ENCODE assay signal across 21 cellular contexts in genomic region chr10:96236090-96236478, GRCh38. TPM values are rescaled to one million over a fixed set of nuclear protein-coding genes. Genes with fewer than 3 reads are reported as not detected.
DNase-seq lines count a peak whose midpoint lies in the region; TF ChIP-seq lines count a peak whose summit lies in the region.
"Had no signal": no experiment of that assay in that cellular context is flagged by ENCODE, and none has a peak within 500 bp of the region (broad histone marks: within the 10 kb centered on the region; RNA-seq: fewer than 3 reads in every experiment).

No MANE protein-coding gene starts in this region.

- H3K27me3 ChIP-seq in DOHH2 (ENCODE audit: control insufficient read depth, low read length) (no peaks in the 10 kb centered on the region), Karpas-422 (ENCODE audit: low read length) (no peaks in the 10 kb centered on the region), neural progenitor cell (no peaks in the 10 kb centered on the region), brain microvascular endothelial cell (replicated peaks) (no peaks in the 10 kb centered on the region)
- H3K27me3 ChIP-seq: sigmoid colon had no signal

- DNase-seq in Karpas-422 (no peak), UCSD-AML1 (lab: John Stamatoyannopoulos, UW; ENCODE audit: unreplicated experiment) (peak; percentile 55), neural progenitor cell (ENCODE audit: low spot score) (no peak), brain microvascular endothelial cell (no peak), DMS53 treated with DMSO at 0.1 percent for 48 hours (lab: John Stamatoyannopoulos, UW; ENCODE audit: unreplicated experiment) (no peak), activated gamma-delta T cell treated with Interleukin-2 at 50 U/mL for 16 hours (no peak)
- DNase-seq in stimulated activated CD4-positive, alpha-beta T cell treated with anti-CD3 and anti-CD28 coated beads, Interleukin-4, amount 100 ng/mL, for 24 hours, result no peak
- DNase-seq: activated CD4-positive, alpha-beta T cell treated with anti-CD3 and anti-CD28 coated beads for 36 hours; Caco-2; EL; foreskin fibroblast; H7; NCI-H187 treated with DMSO at 0.1 percent for 48 hours; NCI-H2227 treated with DMSO at 0.1 percent for 48 hours; NCI-H82; sigmoid colon; SK-N-SH; stimulated activated naive CD8-positive, alpha-beta T cell treated with anti-CD3 and anti-CD28 coated beads, Interleukin-15, amount 100 ng/mL, for 72 hours; T-helper 9 cell had no signal

- peaks cover 93% of the 10 kb centered on the region for H3K79me2 ChIP-seq in DOHH2 (ENCODE audit: control insufficient read depth, low read length)
- H3K79me2 ChIP-seq in Karpas-422 (ENCODE audit: low read length), result peaks cover 72% of the 10 kb centered on the region
- H3K79me2 ChIP-seq in neural progenitor cell (ENCODE audit: low read depth), result no peaks in the 10 kb centered on the region

- H3K9ac ChIP-seq in Karpas-422 (ENCODE audit: low read length), result no peak overlapping the region
- H3K9ac ChIP-seq in neural progenitor cell, result no peak overlapping the region
- H3K9ac ChIP-seq: SK-N-SH had no signal

- in situ Hi-C loops in brain microvascular endothelial cell (cut with HindIII; ENCODE audit: low pct_ligation_motif_present, low sequenced_read_pairs), result no loop called here

- no peak overlapping the region for H3K4me3 ChIP-seq in DOHH2 (ENCODE audit: low read length)
- no peak overlapping the region for H3K4me3 ChIP-seq in Karpas-422 (ENCODE audit: low read length)
- no peak overlapping the region for H3K4me3 ChIP-seq in neural progenitor cell
- no peak overlapping the region for H3K4me3 ChIP-seq in brain microvascular endothelial cell (ENCODE audit: low read depth, low read length)
- H3K4me3 ChIP-seq: sigmoid colon had no signal

- H3K4me2 ChIP-seq in DOHH2 (ENCODE audit: low read length), result peak overlapping the region; percentile 28; the same call in 1 of the 2 replicates
- H3K4me2 ChIP-seq in Karpas-422 (ENCODE audit: low read depth, low read length, poor library complexity, severe bottlenecking), result no peak overlapping the region
- no peak overlapping the region for H3K4me2 ChIP-seq in neural progenitor cell
- H3K4me2 ChIP-seq: SK-N-SH had no signal

- H3K4me3 Mint-ChIP-seq in neural progenitor cell, result no peak overlapping the region
- H3K4me3 Mint-ChIP-seq: activated CD4-positive, alpha-beta T cell treated with anti-CD3 and anti-CD28 coated beads for 36 hours; stimulated activated naive CD8-positive, alpha-beta T cell treated with anti-CD3 and anti-CD28 coated beads, Interleukin-15, amount 100 ng/mL, for 72 hours had no signal

- peaks cover 97% of the 10 kb centered on the region for H3K36me3 ChIP-seq in DOHH2 (ENCODE audit: control insufficient read depth, low read length)
- peaks cover 6% of the 10 kb centered on the region; the same call in 1 of the 2 replicates for H3K36me3 ChIP-seq in Karpas-422 (ENCODE audit: insufficient read depth, low read length)
- no peaks in the 10 kb centered on the region for H3K36me3 ChIP-seq in neural progenitor cell
- H3K36me3 ChIP-seq in brain microvascular endothelial cell (replicated peaks), result no peaks in the 10 kb centered on the region
- H3K36me3 ChIP-seq: sigmoid colon had no signal

- H3K27ac ChIP-seq in DOHH2 (ENCODE audit: low read depth, low read length) (peak overlapping the region; percentile 49), Karpas-422 (ENCODE audit: low read length) (peak overlapping the region; percentile 51), neural progenitor cell (no peak overlapping the region), brain microvascular endothelial cell (no peak overlapping the region)
- H3K27ac ChIP-seq: sigmoid colon had no signal

- H3K4me1 ChIP-seq in DOHH2 (ENCODE audit: control insufficient read depth, low read length), result peaks cover 89% of the 10 kb centered on the region
- peaks cover 93% of the 10 kb centered on the region for H3K4me1 ChIP-seq in Karpas-422 (ENCODE audit: low read length)
- H3K4me1 ChIP-seq in neural progenitor cell, result peaks cover 6% of the 10 kb centered on the region
- H3K4me1 ChIP-seq: Caco-2, sigmoid colon had no signal

- H3K27me3 Mint-ChIP-seq in neural progenitor cell (ENCODE audit: insufficient read depth, low read depth), result peaks cover 5% of the 10 kb centered on the region
- H3K27me3 Mint-ChIP-seq: activated CD4-positive, alpha-beta T cell treated with anti-CD3 and anti-CD28 coated beads for 36 hours had no signal

- H3K9me3 Mint-ChIP-seq in neural progenitor cell, result no peaks in the 10 kb centered on the region
- H3K9me3 Mint-ChIP-seq: stimulated activated naive CD8-positive, alpha-beta T cell treated with anti-CD3 and anti-CD28 coated beads, Interleukin-15, amount 100 ng/mL, for 72 hours had no signal

- H4K20me1 ChIP-seq in DOHH2 (ENCODE audit: control insufficient read depth, insufficient read depth, low read depth, low read length) (no peaks in the 10 kb centered on the region), Karpas-422 (ENCODE audit: insufficient read depth, low read depth, low read length) (peaks cover 4% of the 10 kb centered on the region; the same call in 1 of the 2 replicates), neural progenitor cell (ENCODE audit: low read depth) (no peaks in the 10 kb centered on the region)

- H2AFZ ChIP-seq in Karpas-422 (ENCODE audit: low read length) (no peak overlapping the region), neural progenitor cell (replicated peaks) (peak overlapping the region; percentile 26)

- peaks cover 2% of the 10 kb centered on the region for H3K4me1 Mint-ChIP-seq in neural progenitor cell
- H3K4me1 Mint-ChIP-seq: activated CD4-positive, alpha-beta T cell treated with anti-CD3 and anti-CD28 coated beads for 36 hours; stimulated activated naive CD8-positive, alpha-beta T cell treated with anti-CD3 and anti-CD28 coated beads, Interleukin-15, amount 100 ng/mL, for 72 hours had no signal

- H3K9me3 ChIP-seq in DOHH2 (ENCODE audit: control insufficient read depth, insufficient read depth, low read length) (no peaks in the 10 kb centered on the region), Karpas-422 (ENCODE audit: low read length) (no peaks in the 10 kb centered on the region), neural progenitor cell (ENCODE audit: low read depth) (no peaks in the 10 kb centered on the region)
- H3K9me3 ChIP-seq: Caco-2, sigmoid colon, SK-N-SH had no signal

- H3F3A ChIP-seq in DOHH2 (ENCODE audit: control insufficient read depth, insufficient read depth) (peaks cover 18% of the 10 kb centered on the region), neural progenitor cell (ENCODE audit: low read depth) (no peaks in the 10 kb centered on the region)

- no peak overlapping the region for H3K27ac Mint-ChIP-seq in neural progenitor cell
- H3K27ac Mint-ChIP-seq: activated CD4-positive, alpha-beta T cell treated with anti-CD3 and anti-CD28 coated beads for 36 hours; stimulated activated naive CD8-positive, alpha-beta T cell treated with anti-CD3 and anti-CD28 coated beads, Interleukin-15, amount 100 ng/mL, for 72 hours had no signal

- H3K36me3 Mint-ChIP-seq in neural progenitor cell, result no peaks in the 10 kb centered on the region

- H3K9me2 ChIP-seq in DOHH2 (replicated peaks; ENCODE audit: control insufficient read depth, low read length) (no peaks in the 10 kb centered on the region), Karpas-422 (replicated peaks; ENCODE audit: insufficient read depth, low read length) (no peaks in the 10 kb centered on the region)
- H3K9me2 ChIP-seq: SK-N-SH had no signal

- TF ChIP-seq CTCF in DOHH2 (IDR thresholded peaks at IDR 0.05; ENCODE audit: low read depth, low read length, poor library complexity, severe bottlenecking) (no peak), neural progenitor cell (IDR thresholded peaks at IDR 0.05) (no peak), brain microvascular endothelial cell (IDR thresholded peaks at IDR 0.05; ENCODE audit: low read depth, low read length, missing control alignments) (no peak)

RNA-seq across cellular contexts. Expression of gene BLNK, which starts 35.3 kb away (rescaled TPM):
- total RNA-seq in Karpas-422 (2014; rRNA removed; shearing (Covaris generic); ENCODE audit: low replicate concordance), result 51.7 and 99.1 TPM in 2 replicates
- not detected in 2 replicates for total RNA-seq in neural progenitor cell (ENCODE audit: low replicate concordance)
- total RNA-seq: activated CD4-positive, alpha-beta T cell treated with anti-CD3 and anti-CD28 coated beads for 36 hours; dermis microvascular lymphatic vessel endothelial cell; H7 had no signal

Comparison
In these comparisons a context has a peak if more than half of its experiments do, and no peak if none do; other contexts are left out.
1. H3K27ac ChIP-seq: peak in DOHH2 (single experiment) and Karpas-422 (single experiment); none in neural progenitor cell (single experiment) and brain microvascular endothelial cell (single experiment).
2. RNA of gene BLNK, which starts 35.3 kb away (total RNA-seq): 51.7 to 99.1 TPM in Karpas-422; not detected in neural progenitor cell; every median in the first group is over 10 times any median in the second.